8 cellular contexts compared by ENCODE assay signal in genomic region chr2:11343344-11343625, GRCh38. TPM values are rescaled to one million over a fixed set of nuclear protein-coding genes. Genes with fewer than 3 reads are reported as not detected.
DNase-seq lines count a peak whose midpoint lies in the region; ATAC-seq and TF ChIP-seq lines count a peak whose summit lies in the region.

No MANE protein-coding gene starts in this region.

- DNase-seq in activated naive CD4-positive, alpha-beta T cell treated with Interleukin-2 at 50 U/mL for 16 hours: no peak
- DNase-seq in brain microvascular endothelial cell: no peak
- DNase-seq in mesendoderm: no peak
- DNase-seq in uterus: no peak
- DNase-seq in HuH-7 (ENCODE audit: low spot score): no peak
- no peak for DNase-seq in activated gamma-delta T cell (lab: John Stamatoyannopoulos, UW)

- TF ChIP-seq POLR2A in uterus (IDR thresholded peaks at IDR 0.05): no peak

- ATAC-seq in GM21390 (IDR thresholded peaks at IDR 0.05; ENCODE audit: unreplicated experiment): no peak

- H4K8ac ChIP-seq in mesendoderm (ENCODE audit: low read depth, low read length): no peak overlapping the region

- H3K4me3 ChIP-seq in brain microvascular endothelial cell (ENCODE audit: low read depth, low read length): peak overlapping the region; percentile 90
- peak overlapping the region; percentile 86 for H3K4me3 ChIP-seq in mesendoderm (ENCODE audit: low read length)
- peak overlapping the region; percentile 58 to 98 for H3K4me3 ChIP-seq in uterus

- no peak overlapping the region for H3K23ac ChIP-seq in mesendoderm (ENCODE audit: low read length)

- H3K56ac ChIP-seq in mesendoderm (ENCODE audit: low read length): peak overlapping the region; percentile 89

- in situ Hi-C loops in brain microvascular endothelial cell (cut with HindIII; ENCODE audit: low pct_ligation_motif_present, low sequenced_read_pairs): no loop called here

- H3K36me3 ChIP-seq in brain microvascular endothelial cell (replicated peaks): no peaks in the 10 kb centered on the region
- no peaks in the 10 kb centered on the region for H3K36me3 ChIP-seq in mesendoderm (ENCODE audit: control insufficient read depth, insufficient read depth, low read length)
- no peaks in the 10 kb centered on the region for H3K36me3 ChIP-seq in uterus

- H3K9me3 Mint-ChIP-seq in activated naive CD4-positive, alpha-beta T cell treated with anti-CD3 and anti-CD28 coated beads, Interleukin-2, amount 50 U/mL, for 24 hours: no peaks in the 10 kb centered on the region

- H2BK15ac ChIP-seq in mesendoderm (replicated peaks; ENCODE audit: low read depth): no peak overlapping the region

- peaks cover 5% of the 10 kb centered on the region for H3K79me1 ChIP-seq in mesendoderm (ENCODE audit: low read length)

- H2BK120ac ChIP-seq in mesendoderm (ENCODE audit: low read depth, low read length): no peak overlapping the region

- H3K27me3 ChIP-seq in brain microvascular endothelial cell (replicated peaks) (no peaks in the 10 kb centered on the region), mesendoderm (ENCODE audit: insufficient read depth, low read length, poor library complexity) (no peaks in the 10 kb centered on the region), uterus (no peaks in the 10 kb centered on the region)

- peaks cover 41% of the 10 kb centered on the region for H3K79me2 ChIP-seq in mesendoderm (ENCODE audit: control insufficient read depth, insufficient read depth, low read length)

- no peak overlapping the region for H2AK5ac ChIP-seq in mesendoderm (ENCODE audit: low read length)

- no peak overlapping the region for H2BK5ac ChIP-seq in mesendoderm (ENCODE audit: low read length)

- H3K4me1 ChIP-seq in mesendoderm (ENCODE audit: control insufficient read depth, low read depth, low read length): peaks cover 2% of the 10 kb centered on the region
- H3K4me1 ChIP-seq in uterus: no peaks in the 10 kb centered on the region

- no peak overlapping the region for H3K4ac ChIP-seq in mesendoderm (ENCODE audit: low read depth, low read length)

- H3K27ac Mint-ChIP-seq in activated naive CD4-positive, alpha-beta T cell treated with anti-CD3 and anti-CD28 coated beads, Interleukin-2, amount 50 U/mL, for 24 hours: peak overlapping the region; percentile 96

- peaks cover 48% of the 10 kb centered on the region for H3K4me1 Mint-ChIP-seq in activated naive CD4-positive, alpha-beta T cell treated with anti-CD3 and anti-CD28 coated beads, Interleukin-2, amount 50 U/mL, for 24 hours

- H4K5ac ChIP-seq in mesendoderm (ENCODE audit: low read length): no peak overlapping the region

- no peaks in the 10 kb centered on the region for H3K27me3 Mint-ChIP-seq in activated naive CD4-positive, alpha-beta T cell treated with anti-CD3 and anti-CD28 coated beads, Interleukin-2, amount 50 U/mL, for 24 hours

- WGBS in mesendoderm (ENCODE audit: extremely low coverage, insufficient coverage, low lambda C conversion rate): no CpG with 5 or more reads among the region's 7 CpGs

- TF ChIP-seq CTCF in brain microvascular endothelial cell (IDR thresholded peaks at IDR 0.05; ENCODE audit: low read depth, low read length, missing control alignments): no peak
- no peak for TF ChIP-seq CTCF in uterus (IDR thresholded peaks at IDR 0.05)

- intact Hi-C loops in uterus (cut with DNase I; ENCODE audit: low total_unique reads): no loop called here

- no peaks in the 10 kb centered on the region for H3K36me3 Mint-ChIP-seq in activated naive CD4-positive, alpha-beta T cell treated with anti-CD3 and anti-CD28 coated beads, Interleukin-2, amount 50 U/mL, for 24 hours

- peak overlapping the region; percentile 99 for H3K4me3 Mint-ChIP-seq in activated naive CD4-positive, alpha-beta T cell treated with anti-CD3 and anti-CD28 coated beads, Interleukin-2, amount 50 U/mL, for 24 hours

- peak overlapping the region; percentile 85 for H3K4me2 ChIP-seq in mesendoderm (ENCODE audit: low read length)

- peak overlapping the region; percentile 84 for H3K27ac ChIP-seq in brain microvascular endothelial cell
- H3K27ac ChIP-seq in mesendoderm (ENCODE audit: low read depth, low read length): peak overlapping the region; percentile 40
- peak overlapping the region; percentile 97 to 100 for H3K27ac ChIP-seq in uterus

- peak overlapping the region; percentile 87 for H3K9ac ChIP-seq in mesendoderm (ENCODE audit: low read length)

- H3K18ac ChIP-seq in mesendoderm (ENCODE audit: low read length): no peak overlapping the region

- H3K9me3 ChIP-seq in uterus: no peaks in the 10 kb centered on the region

RNA-seq across cellular contexts. Expression of gene ROCK2, which starts 1.2 kb away (rescaled TPM):
- polyA plus RNA-seq in mesendoderm (2013, experiment 1 of 2): 25.6 TPM
- polyA plus RNA-seq in mesendoderm (2013, experiment 2 of 2): 25.3 TPM
- 100 to 1,000 TPM in 3 of 4 donors, 10 to 100 TPM in 1; 78.5 to 143 (median 122) TPM for total RNA-seq in uterus

Comparison
In these comparisons a context has a peak if more than half of its experiments do, and no peak if none do; other contexts are left out.
1. H3K27ac ChIP-seq: peak in every context shown above with its lines; median percentile 98 in uterus; 84 in brain microvascular endothelial cell; 40 in mesendoderm.